Comparison of ENCODE assay signal across 21 cellular contexts in genomic region chr21:37181059-37181458, GRCh38.
DNase-seq lines count a peak whose midpoint lies in the region; ATAC-seq and TF ChIP-seq lines count a peak whose summit lies in the region.
"Had no signal": no experiment of that assay in that cellular context is flagged by ENCODE, and none has a peak within 500 bp of the region (broad histone marks: within the 10 kb centered on the region; RNA-seq: fewer than 3 reads in every experiment).

No MANE protein-coding gene starts in this region.

- H2BK120ac ChIP-seq in IMR-90 (ENCODE audit: low read depth, low read length), result no peak overlapping the region

- no peak overlapping the region for H2AK9ac ChIP-seq in IMR-90 (replicated peaks; ENCODE audit: low read depth, low read length, poor library complexity)

- no peak overlapping the region for H3K56ac ChIP-seq in IMR-90 (ENCODE audit: extremely low read depth, insufficient read depth, low read length)

- TF ChIP-seq CTCF in IMR-90 (conservative IDR thresholded peaks at IDR 0.05; ENCODE audit: low read depth, low read length) (no peak), choroid plexus epithelial cell (conservative IDR thresholded peaks at IDR 0.05; ENCODE audit: low read depth, low read length) (no peak), psoas muscle (IDR thresholded peaks at IDR 0.05) (no peak), tibial nerve (IDR thresholded peaks at IDR 0.05) (no peak), osteocyte (IDR thresholded peaks at IDR 0.05) (no peak)

- no peak for TF ChIP-seq EP300 in tibial nerve (IDR thresholded peaks at IDR 0.05)

- no peak overlapping the region for H3K9ac ChIP-seq in IMR-90 (ENCODE audit: low read depth, low read length)
- H3K9ac ChIP-seq: BLaER1, GM23248, KMS-11 had no signal

- H2BK20ac ChIP-seq in IMR-90 (ENCODE audit: low read depth, low read length), result no peak overlapping the region

- no peak overlapping the region for H2AFZ ChIP-seq in IMR-90 (replicated peaks; ENCODE audit: low read length, poor library complexity)
- H2AFZ ChIP-seq: GM23248 had no signal

- no peak overlapping the region for H4K91ac ChIP-seq in IMR-90 (ENCODE audit: insufficient read depth, low read depth, low read length)

- H3K4me3 ChIP-seq in IMR-90 (ENCODE audit: insufficient read depth, low read depth, low read length) (no peak overlapping the region), choroid plexus epithelial cell (ENCODE audit: low read depth, low read length) (no peak overlapping the region), psoas muscle (no peak overlapping the region), tibial nerve (no peak overlapping the region)
- H3K4me3 ChIP-seq: BLaER1, GM23248 had no signal

- H3K27ac ChIP-seq in IMR-90 (ENCODE audit: insufficient read depth, low read length) (no peak overlapping the region), psoas muscle (peak overlapping the region; percentile 89), tibial nerve (no peak overlapping the region)
- H3K27ac ChIP-seq: BLaER1, GM23248, KMS-11 had no signal

- peak; percentile 49 for DNase-seq in activated CD4-positive, alpha-beta T cell treated with anti-CD3 and anti-CD28 coated beads, Interleukin-2, amount 10 ng/mL, durations not matched to agents 24 days and 14 days
- DNase-seq in activated CD4-positive, alpha-beta T cell treated with anti-CD3 and anti-CD28 coated beads for 48 hours, result no peak
- peak; percentile 47 for DNase-seq in IMR-90
- DNase-seq in choroid plexus epithelial cell (ENCODE audit: low read depth), result peak; percentile 35
- DNase-seq in psoas muscle, result peak in 1 of 2 donors; percentile 56
- DNase-seq in tibial nerve (ENCODE audit: low spot score in 2 of 2), result no peak
- DNase-seq in AG08395 (ENCODE audit: low spot score), result no peak
- DNase-seq in osteocyte (ENCODE audit: extremely low spot score, unreplicated experiment), result no peak
- DNase-seq: 8988T; ACHN; CD4-positive, CD25-positive, alpha-beta regulatory T cell; GM23248; H7; MM.1S; NCI-H2029 treated with DMSO at 0.1 percent for 48 hours; NCI-H526 treated with DMSO at 0.1 percent for 48 hours; RPMI8226; SHP77 treated with DMSO at 0.1 percent for 48 hours had no signal

- dilution Hi-C loops in IMR-90 (cut with HindIII; ENCODE audit: low sequenced_read_pairs, unreplicated experiment), result no loop called here

- peaks cover 6% of the 10 kb centered on the region for H3K4me1 Mint-ChIP-seq in activated CD4-positive, alpha-beta T cell treated with anti-CD3 and anti-CD28 coated beads, Interleukin-2, amount 10 ng/mL, durations not matched to agents 24 days and 14 days
- H3K4me1 Mint-ChIP-seq in osteocyte (ENCODE audit: unreplicated experiment), result no peaks in the 10 kb centered on the region

- H3K9me3 ChIP-seq in IMR-90 (ENCODE audit: control insufficient read depth, insufficient read depth, low read length) (no peaks in the 10 kb centered on the region), psoas muscle (no peaks in the 10 kb centered on the region), tibial nerve (no peaks in the 10 kb centered on the region)

- H3K4me3 Mint-ChIP-seq in activated CD4-positive, alpha-beta T cell treated with anti-CD3 and anti-CD28 coated beads, Interleukin-2, amount 10 ng/mL, durations not matched to agents 24 days and 14 days, result no peak overlapping the region
- H3K4me3 Mint-ChIP-seq in osteocyte (ENCODE audit: unreplicated experiment), result no peak overlapping the region
- H3K4me3 Mint-ChIP-seq: CD4-positive, CD25-positive, alpha-beta regulatory T cell; IgD-negative memory B cell had no signal

- H3K14ac ChIP-seq in IMR-90 (replicated peaks; ENCODE audit: low read depth, low read length), result no peak overlapping the region

- H4K8ac ChIP-seq in IMR-90 (ENCODE audit: low read depth in 2 of 2, low read length in 2 of 2), result no peak overlapping the region

- peaks cover 52 to 59% of the 10 kb centered on the region in 2 experiments for H3K79me1 ChIP-seq in IMR-90 (ENCODE audit: low read depth in 1 of 2, low read length in 2 of 2)

- peaks cover 53% of the 10 kb centered on the region for H3K36me3 Mint-ChIP-seq in activated CD4-positive, alpha-beta T cell treated with anti-CD3 and anti-CD28 coated beads, Interleukin-2, amount 10 ng/mL, durations not matched to agents 24 days and 14 days (ENCODE audit: low read depth)
- H3K36me3 Mint-ChIP-seq in osteocyte (ENCODE audit: unreplicated experiment), result peaks cover 50% of the 10 kb centered on the region

- ATAC-seq in IMR-90 (ENCODE audit: low read depth) (peak; percentile 46; the same call in 1 of the 2 replicates), psoas muscle (peak; percentile 92 to 95 (median 94))

- no peak overlapping the region for H2AK5ac ChIP-seq in IMR-90 (ENCODE audit: low read depth, low read length)

- H3K9me1 ChIP-seq in IMR-90 (ENCODE audit: insufficient read depth, low read length), result peaks cover 15% of the 10 kb centered on the region; the same call in 1 of the 2 replicates

- peaks cover 45% of the 10 kb centered on the region for H3K36me3 ChIP-seq in IMR-90 (ENCODE audit: control insufficient read depth, insufficient read depth, low read length)
- peaks cover 2 to 38% of the 10 kb centered on the region in 2 donors for H3K36me3 ChIP-seq in psoas muscle (ENCODE audit: insufficient read depth in 1 of 2, low read depth in 1 of 2)
- peaks cover 0 to 66% (median 2%) of the 10 kb centered on the region in 3 donors for H3K36me3 ChIP-seq in tibial nerve

- peaks cover 15% of the 10 kb centered on the region; the same call in 1 of the 2 replicates for H4K20me1 ChIP-seq in IMR-90 (ENCODE audit: insufficient read depth, low read length)

- TF ChIP-seq RAD21 in IMR-90 (IDR thresholded peaks at IDR 0.05; ENCODE audit: low read length), result no peak

- BruUV-seq in IMR-90 (replicated peaks; lab: Mats Ljungman, UMichigan), result no TSS peak

- H3K4me1 ChIP-seq in IMR-90 (ENCODE audit: control insufficient read depth, insufficient read depth, low read length), result no peaks in the 10 kb centered on the region
- H3K4me1 ChIP-seq in psoas muscle, result peaks cover 7% of the 10 kb centered on the region
- H3K4me1 ChIP-seq in tibial nerve, result no peaks in the 10 kb centered on the region
- H3K4me1 ChIP-seq: BLaER1 had no signal

- in situ Hi-C loops in IMR-90 (cut with MboI; ENCODE audit: low sequenced_read_pairs), result no loop called here

- CTCF ChIA-PET in IMR-90 (lab: Yijun Ruan, JAX), result no interaction called here

- no peak overlapping the region for H2BK5ac ChIP-seq in IMR-90 (ENCODE audit: low read depth, low read length, poor library complexity, severe bottlenecking)

- no CpG with 5 or more reads among the region's 3 CpGs for WGBS in IMR-90 (ENCODE audit: extremely low coverage in 2 of 2, insufficient read length in 1 of 2), 2 experiments
- 30 to 49% (median 39%) methylated on average over 3 of the region's 3 CpGs for WGBS in psoas muscle, 3 donors
- 90 to 92% methylated on average over 3 of the region's 3 CpGs for WGBS in tibial nerve, 2 donors

- H2BK15ac ChIP-seq in IMR-90 (ENCODE audit: low read depth, low read length), result no peak overlapping the region

- intact Hi-C loops in activated CD4-positive, alpha-beta T cell treated with anti-CD3 and anti-CD28 coated beads, Interleukin-2, amount 10 ng/mL, durations not matched to agents 24 days and 14 days (cut with micrococcal nuclease), result no loop called here
- intact Hi-C loops in IMR-90 (cut with micrococcal nuclease), result no loop called here
- intact Hi-C loops in psoas muscle (cut with DNase I), result loop anchor here in 1 of 2 donors (10.0 kb wide), 1 partner anchor 284 kb away; no protein-coding TSS in a partner anchor

- no peak overlapping the region for H3K18ac ChIP-seq in IMR-90 (ENCODE audit: low read depth, low read length)

- no peak overlapping the region for H3K4ac ChIP-seq in IMR-90 (ENCODE audit: low read depth, low read length)

- no peaks in the 10 kb centered on the region for H3K27me3 Mint-ChIP-seq in activated CD4-positive, alpha-beta T cell treated with anti-CD3 and anti-CD28 coated beads, Interleukin-2, amount 10 ng/mL, durations not matched to agents 24 days and 14 days
- no peaks in the 10 kb centered on the region for H3K27me3 Mint-ChIP-seq in osteocyte (ENCODE audit: unreplicated experiment)
- H3K27me3 Mint-ChIP-seq: CD4-positive, CD25-positive, alpha-beta regulatory T cell; IgD-negative memory B cell had no signal

- no peaks in the 10 kb centered on the region for H3K9me3 Mint-ChIP-seq in activated CD4-positive, alpha-beta T cell treated with anti-CD3 and anti-CD28 coated beads, Interleukin-2, amount 10 ng/mL, durations not matched to agents 24 days and 14 days
- peaks cover 4% of the 10 kb centered on the region for H3K9me3 Mint-ChIP-seq in osteocyte (ENCODE audit: unreplicated experiment)

- no peaks in the 10 kb centered on the region for H3K27me3 ChIP-seq in IMR-90 (ENCODE audit: control insufficient read depth, insufficient read depth, low read length)
- H3K27me3 ChIP-seq in psoas muscle (ENCODE audit: insufficient read depth in 3 of 3, low read length in 2 of 3), result no peaks in the 10 kb centered on the region
- H3K27me3 ChIP-seq in tibial nerve, result no peaks in the 10 kb centered on the region
- H3K27me3 ChIP-seq: BLaER1 had no signal

- no peak overlapping the region for H3K4me2 ChIP-seq in IMR-90 (ENCODE audit: low read depth, low read length)
- H3K4me2 ChIP-seq: BLaER1, KMS-11 had no signal

- TF ChIP-seq POLR2A in IMR-90 (IDR thresholded peaks at IDR 0.05; ENCODE audit: low read depth, low read length), result no peak
- no peak for TF ChIP-seq POLR2A in tibial nerve (IDR thresholded peaks at IDR 0.05)

- no peak overlapping the region for H4K5ac ChIP-seq in IMR-90 (ENCODE audit: low read depth, low read length)

- H3K23ac ChIP-seq in IMR-90 (ENCODE audit: low read depth, low read length), result no peak overlapping the region

- H3K27ac Mint-ChIP-seq in activated CD4-positive, alpha-beta T cell treated with anti-CD3 and anti-CD28 coated beads, Interleukin-2, amount 10 ng/mL, durations not matched to agents 24 days and 14 days, result no peak overlapping the region
- no peak overlapping the region for H3K27ac Mint-ChIP-seq in osteocyte (ENCODE audit: unreplicated experiment)
- H3K27ac Mint-ChIP-seq: CD4-positive, CD25-positive, alpha-beta regulatory T cell; IgD-negative memory B cell had no signal

- POLR2A ChIA-PET in IMR-90 (lab: Charles Lee; ENCODE audit: unreplicated experiment), result no interaction called here

TF ChIP-seq in IMR-90, 13 proteins besides CTCF, POLR2A, EP300 and RAD21:
- no peak for TF ChIP-seq SMC3 (IDR thresholded peaks at IDR 0.05; ENCODE audit: low read depth, low read length)
- TF ChIP-seq RFX5 (IDR thresholded peaks at IDR 0.05; ENCODE audit: low read depth, low read length), result no peak
- TF ChIP-seq NFE2L2 (IDR thresholded peaks at IDR 0.05; ENCODE audit: low read depth, low read length), result no peak
- no peak for TF ChIP-seq CHD1 (IDR thresholded peaks at IDR 0.05; ENCODE audit: low read depth, low read length)
- TF ChIP-seq FOS (IDR thresholded peaks at IDR 0.05; ENCODE audit: low read depth, low read length), result no peak
- no peak for TF ChIP-seq MXI1 (IDR thresholded peaks at IDR 0.05; ENCODE audit: borderline replicate concordance, low read depth, low read length)
- TF ChIP-seq MAFK (IDR thresholded peaks at IDR 0.05; ENCODE audit: low read depth, low read length), result no peak
- no peak for TF ChIP-seq MAZ (IDR thresholded peaks at IDR 0.05; ENCODE audit: borderline replicate concordance, low read depth, low read length)
- no peak for TF ChIP-seq RCOR1 (IDR thresholded peaks at IDR 0.05; ENCODE audit: insufficient replicate concordance, low read length)

Comparison
In these comparisons a context has a peak if more than half of its experiments do, and no peak if none do; other contexts are left out.
1. DNase-seq: peak in activated CD4-positive, alpha-beta T cell treated with anti-CD3 and anti-CD28 coated beads, Interleukin-2, amount 10 ng/mL, durations not matched to agents 24 days and 14 days (single experiment), IMR-90 (single experiment) and choroid plexus epithelial cell (single experiment); none in activated CD4-positive, alpha-beta T cell treated with anti-CD3 and anti-CD28 coated beads for 48 hours (single experiment), tibial nerve (0 of 2), AG08395 (single experiment) and osteocyte (single experiment).